Comparison of ENCODE assay signal across 27 cellular contexts in the genomic region with DNA sequence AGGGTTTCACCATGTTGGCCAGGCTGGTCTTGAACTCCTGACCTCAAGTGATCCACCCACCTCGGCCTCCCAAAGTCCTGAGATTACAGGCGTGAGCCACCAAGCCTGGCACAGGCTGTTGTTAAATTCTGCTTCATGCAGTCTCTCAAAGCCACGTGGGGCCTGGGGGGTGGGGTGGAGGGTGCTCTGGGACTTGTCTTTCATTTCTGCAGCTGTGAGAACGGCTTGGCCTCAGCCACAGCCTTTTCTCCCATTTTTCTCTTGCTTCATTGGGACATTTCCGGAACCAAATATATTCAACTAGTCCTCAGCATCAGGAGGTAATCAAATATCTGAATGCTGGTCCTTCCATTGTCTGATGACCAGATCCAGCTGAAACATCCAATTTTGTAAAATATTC. TPM values are rescaled to one million over a fixed set of nuclear protein-coding genes. Genes with fewer than 3 reads are reported as not detected.
DNase-seq lines count a peak whose midpoint lies in the region; ATAC-seq, FAIRE-seq and TF ChIP-seq lines count a peak whose summit lies in the region.
"Had no signal": no experiment of that assay in that cellular context is flagged by ENCODE, and none has a peak within 500 bp of the region (broad histone marks: within the 10 kb centered on the region; RNA-seq: fewer than 3 reads in every experiment).

No MANE protein-coding gene starts in this region.

- intact Hi-C loops in heart left ventricle (cut with DNase I) = loop anchor here in 1 of 10 donors (10.0 kb wide), 1 partner anchor 401 kb away; no protein-coding TSS in a partner anchor

- ATAC-seq in heart left ventricle = peak in 3 of 4 donors; percentile 35 to 55 (median 42)
- ATAC-seq: activated naive CD8-positive, alpha-beta T cell treated with anti-CD3 and anti-CD28 coated beads, Interleukin-2, amount 50 U/mL, for 24 hours; psoas muscle; stimulated activated effector memory CD8-positive, alpha-beta T cell treated with anti-CD3 and anti-CD28 coated beads, Interleukin-12 subunit alpha, Interleukin-12 subunit beta, amount 100 ng/mL, for 72 hours had no signal

- H4K20me1 ChIP-seq in smooth muscle cell (ENCODE audit: low read depth) = no peaks in the 10 kb centered on the region

- H3K9me3 ChIP-seq in heart left ventricle (no peaks in the 10 kb centered on the region), smooth muscle cell (replicated peaks; ENCODE audit: low read depth) (no peaks in the 10 kb centered on the region)
- H3K9me3 ChIP-seq: colonic mucosa, HAP-1, psoas muscle, vagina had no signal

- peaks cover 6% of the 10 kb centered on the region for H3F3A ChIP-seq in smooth muscle cell (ENCODE audit: low read depth)

- no peaks in the 10 kb centered on the region for H3K27me3 ChIP-seq in heart left ventricle
- H3K27me3 ChIP-seq in smooth muscle cell (ENCODE audit: low read depth) = no peaks in the 10 kb centered on the region
- H3K27me3 ChIP-seq: brain microvascular endothelial cell, colonic mucosa, vagina had no signal

- TF ChIP-seq CTCF in heart left ventricle (IDR thresholded peaks at IDR 0.05) (no peak), smooth muscle cell (IDR thresholded peaks at IDR 0.05; ENCODE audit: borderline replicate concordance, insufficient read depth, poor library complexity, severe bottlenecking) (no peak)

- DNase-seq in Daoy (ENCODE audit: low read depth) (peak; percentile 62), amniotic epithelial cell (ENCODE audit: low read depth) (peak; percentile 73), heart left ventricle (no peak), smooth muscle cell (lab: John Stamatoyannopoulos, UW; ENCODE audit: unreplicated experiment) (no peak), H54 (ENCODE audit: insufficient read length, low spot score) (no peak), RCC 7860 (ENCODE audit: low spot score) (no peak), NCI-H226 (no peak)
- DNase-seq in stimulated activated CD4-positive, alpha-beta T cell treated with anti-CD3 and anti-CD28 coated beads, Interleukin-4, amount 100 ng/mL, for 1 hour = no peak
- DNase-seq: activated CD4-positive, alpha-beta T cell treated with anti-CD3 and anti-CD28 coated beads, Interleukin-2, amount 50 U/mL, for 48 hours; activated CD4-positive, CD25-positive, alpha-beta regulatory T cell; activated effector memory CD4-positive, alpha-beta T cell treated with Interleukin-2 at 50 U/mL for 16 hours; activated naive CD8-positive, alpha-beta T cell treated with anti-CD3 and anti-CD28 coated beads, Interleukin-2, amount 50 U/mL, for 24 hours; CD4-positive, alpha-beta T cell; colonic mucosa; NCI-H187; NCI-H748 treated with DMSO at 0.1 percent for 48 hours; psoas muscle; stimulated activated CD4-positive, alpha-beta T cell treated with anti-CD3 and anti-CD28 coated beads, Interleukin-2, amount 100 ng/mL, for 24 hours had no signal

- H3K36me3 ChIP-seq in heart left ventricle (no peaks in the 10 kb centered on the region), smooth muscle cell (ENCODE audit: low read depth) (no peaks in the 10 kb centered on the region)
- H3K36me3 ChIP-seq: brain microvascular endothelial cell, colonic mucosa, HAP-1, vagina had no signal

- FAIRE-seq in H54 (lab: Jason Lieb, UNC) = no peak
- FAIRE-seq in RCC 7860 (lab: Jason Lieb, UNC) = no peak
- FAIRE-seq: GM19239, small intestine had no signal

- H3K4me1 ChIP-seq in heart left ventricle (peaks cover 0 to 21% (median 13%) of the 10 kb centered on the region in 12 donors), smooth muscle cell (ENCODE audit: low read depth) (peaks cover 30% of the 10 kb centered on the region)
- H3K4me1 ChIP-seq: colonic mucosa, HAP-1, vagina had no signal

- no peak overlapping the region for H2AFZ ChIP-seq in smooth muscle cell (ENCODE audit: low read depth)

- TF ChIP-seq POLR2A in heart left ventricle (IDR thresholded peaks at IDR 0.05) (no peak), H54 (IDR thresholded peaks at IDR 0.05; ENCODE audit: low read depth, low read length) (no peak)

- no peaks in the 10 kb centered on the region for H3K79me2 ChIP-seq in smooth muscle cell (ENCODE audit: low read depth)

- peak overlapping the region; percentile 48 for H3K4me2 ChIP-seq in smooth muscle cell

- H3K27ac ChIP-seq in heart left ventricle (peak overlapping the region in 2 of 12 donors; percentile 30 to 47), smooth muscle cell (ENCODE audit: low read depth) (no peak overlapping the region)
- H3K27ac ChIP-seq: brain microvascular endothelial cell, colonic mucosa, psoas muscle, vagina had no signal

- H3K4me3 ChIP-seq in heart left ventricle = no peak overlapping the region
- no peak overlapping the region for H3K4me3 ChIP-seq in smooth muscle cell
- H3K4me3 ChIP-seq: colonic mucosa, HAP-1, psoas muscle, vagina had no signal

- WGBS in heart left ventricle, 4 donors = 32 to 58% (median 46%) methylated on average over 5 of the region's 5 CpGs
- 43% methylated on average over 5 of the region's 5 CpGs for WGBS in smooth muscle cell (ENCODE audit: low lambda C conversion rate)

- no peak overlapping the region for H3K9ac ChIP-seq in smooth muscle cell (ENCODE audit: low read depth)

RNA-seq across cellular contexts. Expression of a gene that starts 27.6 kb away (rescaled TPM):
- total RNA-seq in Daoy (2014; rRNA removed; shearing (Covaris generic)) = not detected in 2 replicates
- total RNA-seq in heart left ventricle (not detected), smooth muscle cell (not detected in 2 replicates)
- polyA plus RNA-seq in heart left ventricle (under 1 TPM in 1 of 2 donors, not detected in 1; 0.07 TPM), smooth muscle cell (0.45 and 1.1 TPM in 2 replicates)
- total RNA-seq: CD4-positive, alpha-beta T cell; G401; LHCN-M2; vagina had no signal
- polyA plus RNA-seq: fibroblast of lung had no signal

RNA-seq across cellular contexts. Expression of a gene that starts 39.1 kb away (rescaled TPM):
- total RNA-seq in Daoy (2014; rRNA removed; shearing (Covaris generic)) = 3.9 and 16.6 TPM in 2 replicates
- total RNA-seq in heart left ventricle (10 to 100 TPM in 4 of 9 donors, 1 to 10 TPM in 5; 2.3 to 25.8 (median 6.9) TPM), smooth muscle cell (3.8 TPM in 1 of 2 replicates, not detected in the other)
- polyA plus RNA-seq in heart left ventricle (1 to 10 TPM in 1 of 2 donors, under 1 TPM in 1; 0.91 to 5.0 TPM), smooth muscle cell (0.57 and 3.2 TPM in 2 replicates)
- total RNA-seq: G401 had no signal

Comparison
In these comparisons a context has a peak if more than half of its experiments do, and no peak if none do; other contexts are left out.
1. DNase-seq: peak in Daoy (single experiment) and amniotic epithelial cell (single experiment); none in heart left ventricle (0 of 5), smooth muscle cell (single experiment), H54 (single experiment), stimulated activated CD4-positive, alpha-beta T cell treated with anti-CD3 and anti-CD28 coated beads, Interleukin-4, amount 100 ng/mL, for 1 hour (single experiment), RCC 7860 (single experiment) and NCI-H226 (single experiment).